27 cellular contexts compared by ENCODE assay signal in genomic region chr6:44918893-44919292, GRCh38.
DNase-seq lines count a peak whose midpoint lies in the region; ATAC-seq, FAIRE-seq and TF ChIP-seq lines count a peak whose summit lies in the region.
"Had no signal": no experiment of that assay in that cellular context is flagged by ENCODE, and none has a peak within 500 bp of the region (broad histone marks: within the 10 kb centered on the region; RNA-seq: fewer than 3 reads in every experiment).

No MANE protein-coding gene starts in this region.

- H3K4me3 Mint-ChIP-seq in astrocyte (ENCODE audit: unreplicated experiment): no peak overlapping the region
- H3K4me3 Mint-ChIP-seq in activated CD8-positive, alpha-beta T cell treated with anti-CD3 and anti-CD28 coated beads, Interleukin-2, amount 10 ng/mL, durations not matched to agents 7 days and 5 days: no peak overlapping the region
- H3K4me3 Mint-ChIP-seq: CD14-positive monocyte; CD8-positive, alpha-beta memory T cell; H9; T-helper 17 cell had no signal

- H3K27ac ChIP-seq in GM23248 (no peak overlapping the region), astrocyte (ENCODE audit: low read depth, low read length) (no peak overlapping the region)

- peak; percentile 9 for DNase-seq in GM03348 (ENCODE audit: low spot score)
- DNase-seq in GM23248: no peak
- peak; percentile 19 for DNase-seq in astrocyte (ENCODE audit: low read depth)
- DNase-seq in fibroblast of villous mesenchyme (ENCODE audit: low read depth): peak; percentile 21
- DNase-seq in NCI-H1930 (lab: John Stamatoyannopoulos, UW): no peak
- no peak for DNase-seq in activated CD8-positive, alpha-beta T cell treated with anti-CD3 and anti-CD28 coated beads, Interleukin-2, amount 10 ng/mL, durations not matched to agents 7 days and 5 days
- DNase-seq: ACHN; BE2C; Calu3; CD8-positive, alpha-beta memory T cell; DMS79 treated with DMSO at 0.1 percent for 48 hours; GF-D8; H9; Karpas-422; NCI-H1092; NCI-H1417 treated with DMSO at 0.1 percent for 48 hours; NCI-H187; NCI-H446; NCI-H524 treated with DMSO at 0.1 percent for 48 hours; NCI-H82; NK-92 treated with Interleukin-12 subunit alpha and Interleukin-12 subunit beta, amount 100 ng/mL, for 24 hours; Right ventricle myocardium superior; RPMI8226; T-helper 17 cell had no signal

- H3K4me1 ChIP-seq in GM23248 (ENCODE audit: insufficient read depth) (no peaks in the 10 kb centered on the region), astrocyte (ENCODE audit: insufficient read depth, low read length) (peaks cover 10% of the 10 kb centered on the region)
- H3K4me1 ChIP-seq: BE2C had no signal

- H3K27me3 Mint-ChIP-seq in astrocyte (ENCODE audit: low read depth, unreplicated experiment): no peaks in the 10 kb centered on the region
- no peaks in the 10 kb centered on the region for H3K27me3 Mint-ChIP-seq in activated CD8-positive, alpha-beta T cell treated with anti-CD3 and anti-CD28 coated beads, Interleukin-2, amount 10 ng/mL, durations not matched to agents 7 days and 5 days (ENCODE audit: low read depth)
- H3K27me3 Mint-ChIP-seq: CD8-positive, alpha-beta memory T cell; T-helper 17 cell had no signal

- H3K4me1 Mint-ChIP-seq in astrocyte (ENCODE audit: low read depth, unreplicated experiment): peaks cover 10% of the 10 kb centered on the region
- H3K4me1 Mint-ChIP-seq in activated CD8-positive, alpha-beta T cell treated with anti-CD3 and anti-CD28 coated beads, Interleukin-2, amount 10 ng/mL, durations not matched to agents 7 days and 5 days (ENCODE audit: low read depth): peaks cover 32% of the 10 kb centered on the region
- H3K4me1 Mint-ChIP-seq: H9 had no signal

- no peaks in the 10 kb centered on the region for H3K9me3 Mint-ChIP-seq in astrocyte (ENCODE audit: unreplicated experiment)
- no peaks in the 10 kb centered on the region for H3K9me3 Mint-ChIP-seq in activated CD8-positive, alpha-beta T cell treated with anti-CD3 and anti-CD28 coated beads, Interleukin-2, amount 10 ng/mL, durations not matched to agents 7 days and 5 days (ENCODE audit: insufficient read depth)
- H3K9me3 Mint-ChIP-seq: CD8-positive, alpha-beta memory T cell; H9 had no signal

- H3K9ac ChIP-seq in GM23248 (no peak overlapping the region), astrocyte (ENCODE audit: low read length) (no peak overlapping the region)

- WGBS in GM23248 (ENCODE audit: low coverage in 1 of 2, low lambda C conversion rate in 2 of 2, missing lambda C conversion rate in 2 of 2), 2 experiments: 38 to 47% methylated on average over 3 of the region's 3 CpGs

- TF ChIP-seq CTCF in astrocyte (IDR thresholded peaks at IDR 0.05; ENCODE audit: insufficient read depth, low read depth, low read length): no peak
- TF ChIP-seq CTCF in fibroblast of villous mesenchyme (IDR thresholded peaks at IDR 0.05; ENCODE audit: insufficient read depth, low read depth, low read length): no peak

- no peak for ATAC-seq in HG03469 (IDR thresholded peaks at IDR 0.05; ENCODE audit: unreplicated experiment)
- no peak for ATAC-seq in activated CD8-positive, alpha-beta T cell treated with anti-CD3 and anti-CD28 coated beads, Interleukin-2, amount 10 ng/mL, durations not matched to agents 7 days and 5 days
- ATAC-seq: T-helper 17 cell had no signal

- H3F3A ChIP-seq in GM23248 (ENCODE audit: insufficient read depth): no peaks in the 10 kb centered on the region

- H3K36me3 ChIP-seq in GM23248 (ENCODE audit: low read depth): no peaks in the 10 kb centered on the region
- H3K36me3 ChIP-seq in astrocyte (ENCODE audit: insufficient read depth, low read length): no peaks in the 10 kb centered on the region
- H3K36me3 ChIP-seq: BE2C had no signal

- POLR2A ChIA-PET in activated CD8-positive, alpha-beta T cell treated with anti-CD3 and anti-CD28 coated beads, Interleukin-2, amount 10 ng/mL, durations not matched to agents 7 days and 5 days (lab: Charles Lee): no interaction called here

- in situ Hi-C loops in GM23248 (cut with MboI): no loop called here

- H4K20me1 ChIP-seq in GM23248 (ENCODE audit: insufficient read depth): no peaks in the 10 kb centered on the region
- H4K20me1 ChIP-seq in astrocyte (ENCODE audit: insufficient read depth, low read length): no peaks in the 10 kb centered on the region

- H3K9me2 ChIP-seq in GM23248 (ENCODE audit: insufficient read depth): no peaks in the 10 kb centered on the region

- H3K36me3 Mint-ChIP-seq in astrocyte (ENCODE audit: low read depth, unreplicated experiment): no peaks in the 10 kb centered on the region
- peaks cover 21% of the 10 kb centered on the region for H3K36me3 Mint-ChIP-seq in activated CD8-positive, alpha-beta T cell treated with anti-CD3 and anti-CD28 coated beads, Interleukin-2, amount 10 ng/mL, durations not matched to agents 7 days and 5 days (ENCODE audit: low read depth)
- H3K36me3 Mint-ChIP-seq: CD14-positive monocyte had no signal

- H3K9me3 ChIP-seq in GM23248 (ENCODE audit: low read depth): no peaks in the 10 kb centered on the region
- H3K9me3 ChIP-seq in astrocyte (ENCODE audit: insufficient read depth, low read depth, low read length): no peaks in the 10 kb centered on the region
- H3K9me3 ChIP-seq: BE2C had no signal

- H3K4me2 ChIP-seq in GM23248 (ENCODE audit: unreplicated experiment) (peak overlapping the region; percentile 11), astrocyte (ENCODE audit: low read length) (no peak overlapping the region)

- no peak overlapping the region for H2AFZ ChIP-seq in GM23248
- H2AFZ ChIP-seq in astrocyte (ENCODE audit: low read depth, low read length): no peak overlapping the region

- H3K27ac Mint-ChIP-seq in astrocyte (ENCODE audit: unreplicated experiment): no peak overlapping the region
- no peak overlapping the region for H3K27ac Mint-ChIP-seq in activated CD8-positive, alpha-beta T cell treated with anti-CD3 and anti-CD28 coated beads, Interleukin-2, amount 10 ng/mL, durations not matched to agents 7 days and 5 days
- H3K27ac Mint-ChIP-seq: CD14-positive monocyte, H9, T-helper 17 cell had no signal

- FAIRE-seq in astrocyte (lab: Jason Lieb, UNC): no peak
- FAIRE-seq: GM18507 had no signal

- no peaks in the 10 kb centered on the region for H3K27me3 ChIP-seq in GM23248 (replicated peaks; ENCODE audit: insufficient read depth)
- no peaks in the 10 kb centered on the region for H3K27me3 ChIP-seq in astrocyte (ENCODE audit: insufficient read depth, low read length)
- H3K27me3 ChIP-seq: BE2C had no signal

- no peak overlapping the region for H3K4me3 ChIP-seq in GM23248
- no peak overlapping the region for H3K4me3 ChIP-seq in astrocyte (ENCODE audit: insufficient read depth, low read depth, low read length)
- no peak overlapping the region for H3K4me3 ChIP-seq in fibroblast of villous mesenchyme (ENCODE audit: low read depth, low read length)

- no peaks in the 10 kb centered on the region for H3K79me2 ChIP-seq in GM23248 (ENCODE audit: insufficient read depth)
- no peaks in the 10 kb centered on the region for H3K79me2 ChIP-seq in astrocyte (ENCODE audit: insufficient read depth, low read length)

- CTCF ChIA-PET in activated CD8-positive, alpha-beta T cell treated with anti-CD3 and anti-CD28 coated beads, Interleukin-2, amount 10 ng/mL, durations not matched to agents 7 days and 5 days (lab: Charles Lee): interaction anchor here (1.1 kb wide), 1 partner anchor 9 kb away, joined by 3 read pairs; no protein-coding TSS in a partner anchor

Comparison
In these comparisons a context has a peak if more than half of its experiments do, and no peak if none do; other contexts are left out.
1. DNase-seq: peak in GM03348 (single experiment), astrocyte (single experiment) and fibroblast of villous mesenchyme (single experiment); none in GM23248 (single experiment), NCI-H1930 (0 of 2) and activated CD8-positive, alpha-beta T cell treated with anti-CD3 and anti-CD28 coated beads, Interleukin-2, amount 10 ng/mL, durations not matched to agents 7 days and 5 days (single experiment).